ENCODE assay signal across 14 cellular contexts in the genomic region with DNA sequence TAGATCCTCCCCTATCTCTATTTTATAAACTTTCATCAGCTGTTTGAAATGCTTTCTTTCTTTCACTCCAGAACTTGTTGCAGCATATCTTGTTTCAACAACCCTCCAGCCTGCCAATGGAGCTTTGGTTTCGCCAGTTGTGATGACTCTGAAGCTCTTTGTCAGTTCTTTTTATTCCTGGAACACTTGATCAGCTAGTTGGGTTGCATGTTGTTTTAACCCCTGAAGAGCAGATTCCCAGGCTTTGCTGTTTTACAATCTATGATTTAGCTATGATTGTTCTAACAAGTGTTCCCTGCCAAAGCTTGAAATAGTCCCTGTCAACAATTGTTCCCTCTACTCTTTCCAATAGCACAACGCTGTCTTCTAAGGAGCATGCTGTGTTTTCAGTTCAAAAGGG. TPM values are rescaled to one million over a fixed set of nuclear protein-coding genes. Genes with fewer than 3 reads are reported as not detected.
A peak's percentile ranks its signal among the peaks of the same experiment; 100 is the strongest.
DNase-seq lines count a peak whose midpoint lies in the region; ATAC-seq, FAIRE-seq and TF ChIP-seq lines count a peak whose summit lies in the region.
"Had no signal": no experiment of that assay in that cellular context is flagged by ENCODE, and none has a peak within 500 bp of the region (broad histone marks: within the 10 kb centered on the region; RNA-seq: fewer than 3 reads in every experiment).

No MANE protein-coding gene starts in this region.

- no peaks in the 10 kb centered on the region for H3K36me3 Mint-ChIP-seq in brain
- H3K36me3 Mint-ChIP-seq: type B pancreatic cell had no signal

- H3K27me3 ChIP-seq in GM23248 (replicated peaks; ENCODE audit: insufficient read depth): no peaks in the 10 kb centered on the region

- H3K27ac Mint-ChIP-seq in brain: peak overlapping the region in 3 of 5 experiments; percentile 56 to 71 (median 70)
- H3K27ac Mint-ChIP-seq: type B pancreatic cell had no signal

- 29 to 33% methylated on average over 2 of the region's 2 CpGs for WGBS in GM23248 (ENCODE audit: low coverage in 1 of 2, low lambda C conversion rate in 2 of 2, missing lambda C conversion rate in 2 of 2), 2 experiments

- intact Hi-C loops in left cardiac atrium (cut with DNase I): no loop called here

- H3K9ac ChIP-seq in GM23248: no peak overlapping the region

- H3K4me1 Mint-ChIP-seq in brain: peaks cover 27% of the 10 kb centered on the region

- H3K4me3 ChIP-seq in GM23248: no peak overlapping the region
- no peak overlapping the region for H3K4me3 ChIP-seq in skeletal muscle cell (ENCODE audit: low read depth, low read length)

- DNase-seq in GM23248: peak; percentile 57
- DNase-seq in left cardiac atrium: peak; percentile 35
- DNase-seq in skeletal muscle cell (ENCODE audit: low read depth): peak; percentile 92
- DNase-seq in ACHN: no peak
- no peak for DNase-seq in NCI-H2029 treated with DMSO at 0.1 percent for 48 hours (lab: John Stamatoyannopoulos, UW)
- no peak for DNase-seq in D721Med (ENCODE audit: insufficient read length, low spot score)
- DNase-seq: activated CD4-positive, CD25-positive, alpha-beta regulatory T cell; activated naive CD4-positive, alpha-beta T cell treated with Interleukin-2 at 50 U/mL for 16 hours; erythroblast; NCI-H1092 treated with DMSO at 0.1 percent for 48 hours had no signal

- H3K9me3 Mint-ChIP-seq in brain: peaks cover 0 to 3% (median 0%) of the 10 kb centered on the region in 5 experiments
- H3K9me3 Mint-ChIP-seq: type B pancreatic cell had no signal

- peak overlapping the region in 1 of 5 experiments; percentile 41 for H3K4me3 Mint-ChIP-seq in brain
- H3K4me3 Mint-ChIP-seq: type B pancreatic cell had no signal

- in situ Hi-C loops in GM23248 (cut with MboI) (no loop called here), ACHN (cut with HindIII; ENCODE audit: low pct_ligation_motif_present, low pct_unique_long_range_greater_than_20kb, low sequenced_read_pairs) (no loop called here)

- no peak for TF ChIP-seq CTCF in brain (conservative IDR thresholded peaks at IDR 0.05)
- no peak for TF ChIP-seq CTCF in D721Med (IDR thresholded peaks at IDR 0.05; ENCODE audit: insufficient read depth, missing control alignments)

- no peaks in the 10 kb centered on the region for H3F3A ChIP-seq in GM23248 (ENCODE audit: insufficient read depth)

- no peak overlapping the region for H3K4me2 ChIP-seq in GM23248 (ENCODE audit: unreplicated experiment)

- no peaks in the 10 kb centered on the region for H3K9me2 ChIP-seq in GM23248 (ENCODE audit: insufficient read depth)

- 0 out of 2 replicates have a peak overlapping the region, but pooled peaks have one; percentile 37 for H2AFZ ChIP-seq in GM23248

- H3K27me3 Mint-ChIP-seq in brain: no peaks in the 10 kb centered on the region
- H3K27me3 Mint-ChIP-seq: type B pancreatic cell had no signal

- H4K20me1 ChIP-seq in GM23248 (ENCODE audit: insufficient read depth): no peaks in the 10 kb centered on the region

- H3K79me2 ChIP-seq in GM23248 (ENCODE audit: insufficient read depth): no peaks in the 10 kb centered on the region

- H3K36me3 ChIP-seq in GM23248 (ENCODE audit: low read depth): no peaks in the 10 kb centered on the region

- no peaks in the 10 kb centered on the region for H3K9me3 ChIP-seq in GM23248 (ENCODE audit: low read depth)

- no peak for FAIRE-seq in D721Med (lab: Jason Lieb, UNC)
- FAIRE-seq: RCC 7860 had no signal

- ATAC-seq in left cardiac atrium (peak in 1 of 2 donors; percentile 83), GM21367 (IDR thresholded peaks at IDR 0.05; ENCODE audit: unreplicated experiment) (no peak)

- no peak overlapping the region for H3K27ac ChIP-seq in GM23248

- peaks cover 4% of the 10 kb centered on the region; the same call in 1 of the 2 replicates for H3K4me1 ChIP-seq in GM23248 (ENCODE audit: insufficient read depth)

RNA-seq across cellular contexts. Expression of a gene that starts 50.6 kb away (rescaled TPM):
- total RNA-seq in GM23248 (2014; rRNA removed; shearing (Covaris generic)): 60.6 and 83.7 TPM in 2 replicates
- polyA plus RNA-seq in GM23248 (2016; fragmentation: Nextera tagmentation; extraction: Ambion mirVana) (40.0 and 45.9 TPM in 2 replicates), brain (ENCODE audit: insufficient read depth, low read depth, low replicate concordance) (25.5 TPM)
- 10 to 100 TPM; 13.4 to 14.8 TPM for total RNA-seq in left cardiac atrium

Comparison
In these comparisons a context has a peak if more than half of its experiments do, and no peak if none do; other contexts are left out.
1. DNase-seq: peak in GM23248 (single experiment), left cardiac atrium (single experiment) and skeletal muscle cell (single experiment); none in ACHN (single experiment), NCI-H2029 treated with DMSO at 0.1 percent for 48 hours (single experiment) and D721Med (single experiment).